ENCODE assay signal across 14 cellular contexts in the genomic region with DNA sequence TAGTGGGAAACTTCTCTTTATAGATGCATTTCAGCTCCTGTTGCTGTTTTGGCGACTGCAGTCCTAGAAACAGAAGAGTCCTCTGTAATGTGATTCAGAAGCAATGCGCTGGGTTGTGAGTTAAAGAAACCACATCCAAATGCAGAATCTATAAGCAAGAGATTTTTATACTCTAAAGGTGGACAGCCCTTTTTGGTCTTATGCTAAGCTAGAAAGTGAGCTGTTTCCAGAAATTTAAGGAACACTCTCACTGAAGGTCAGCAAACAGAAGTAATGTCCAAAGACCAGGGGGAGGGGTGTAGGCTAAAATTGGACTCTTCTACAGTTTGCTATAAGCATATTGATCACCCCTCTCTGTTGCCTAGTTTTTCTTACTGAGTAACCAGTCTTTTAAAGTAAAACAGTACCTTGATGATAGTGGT. TPM values are rescaled to one million over a fixed set of nuclear protein-coding genes. Genes with fewer than 3 reads are reported as not detected.
DNase-seq lines count a peak whose midpoint lies in the region; ATAC-seq and TF ChIP-seq lines count a peak whose summit lies in the region.
"Had no signal": no experiment of that assay in that cellular context is flagged by ENCODE, and none has a peak within 500 bp of the region (broad histone marks: within the 10 kb centered on the region; RNA-seq: fewer than 3 reads in every experiment).

No MANE protein-coding gene starts in this region.

- no peak for TF ChIP-seq POLR2A in esophagus squamous epithelium (IDR thresholded peaks at IDR 0.05)
- TF ChIP-seq POLR2A in gastrocnemius medialis (IDR thresholded peaks at IDR 0.05), result no peak

- H3K4me1 Mint-ChIP-seq in CD8-positive, alpha-beta memory T cell, result peaks cover 84 to 94% (median 94%) of the 10 kb centered on the region in 3 donors
- H3K4me1 Mint-ChIP-seq in chondrocyte (ENCODE audit: low read depth), result peaks cover 29% of the 10 kb centered on the region

- peak overlapping the region in 1 of 7 donors; percentile 6 for H3K4me3 Mint-ChIP-seq in CD8-positive, alpha-beta memory T cell
- no peak overlapping the region for H3K4me3 Mint-ChIP-seq in chondrocyte (ENCODE audit: unreplicated experiment)

- CTCF ChIA-PET in CD8-positive, alpha-beta memory T cell (lab: Charles Lee), result interaction anchor here (1.3 to 6.0 kb wide), 3 partner anchors 9 to 31 kb away, joined by 3 to 45 read pairs (median 5); a partner anchor contains a TSS

- H3K9me3 Mint-ChIP-seq in CD8-positive, alpha-beta memory T cell, result no peaks in the 10 kb centered on the region
- no peaks in the 10 kb centered on the region for H3K9me3 Mint-ChIP-seq in chondrocyte (ENCODE audit: low read depth)

- in situ Hi-C loops in SK-MEL-5 (cut with HindIII; ENCODE audit: low pct_unique_long_range_greater_than_20kb, low sequenced_read_pairs) (no loop called here), gastrocnemius medialis (cut with MboI; ENCODE audit: low sequenced_read_pairs in 4 of 4) (no loop called here)

- no peak overlapping the region for H3K4me3 ChIP-seq in CD8-positive, alpha-beta memory T cell (ENCODE audit: low read length)
- H3K4me3 ChIP-seq in esophagus squamous epithelium, result no peak overlapping the region
- no peak overlapping the region for H3K4me3 ChIP-seq in gastrocnemius medialis
- H3K4me3 ChIP-seq: coronary artery had no signal

- no peaks in the 10 kb centered on the region for H3K27me3 ChIP-seq in CD8-positive, alpha-beta memory T cell (ENCODE audit: insufficient read depth, low read length, poor library complexity, severe bottlenecking)
- H3K27me3 ChIP-seq in esophagus squamous epithelium (no peaks in the 10 kb centered on the region), gastrocnemius medialis (no peaks in the 10 kb centered on the region)

- POLR2A ChIA-PET in CD8-positive, alpha-beta memory T cell (lab: Charles Lee), result interaction anchor here (0.6 to 3.7 kb wide), 3 partner anchors 31 to 1598 kb away, joined by 3 to 53 read pairs (median 4); a partner anchor contains a TSS

- H3K36me3 Mint-ChIP-seq in CD8-positive, alpha-beta memory T cell, result peaks cover 0 to under 1% (median 0%) of the 10 kb centered on the region in 3 donors
- H3K36me3 Mint-ChIP-seq in chondrocyte (ENCODE audit: low read depth), result no peaks in the 10 kb centered on the region

- TF ChIP-seq CTCF in esophagus squamous epithelium (IDR thresholded peaks at IDR 0.05) (no peak), gastrocnemius medialis (IDR thresholded peaks at IDR 0.05 in 4 of 5, conservative IDR thresholded peaks at IDR 0.05 in 1 of 5) (no peak), chondrocyte (IDR thresholded peaks at IDR 0.05) (no peak)

- 59 to 61% methylated on average over 2 of the region's 2 CpGs for WGBS in esophagus squamous epithelium, 2 donors

- peak overlapping the region; percentile 83 to 97 (median 90) for H3K27ac Mint-ChIP-seq in CD8-positive, alpha-beta memory T cell
- no peak overlapping the region for H3K27ac Mint-ChIP-seq in chondrocyte (ENCODE audit: unreplicated experiment)

- no peaks in the 10 kb centered on the region for H3K9me3 ChIP-seq in CD8-positive, alpha-beta memory T cell (ENCODE audit: low read length)
- H3K9me3 ChIP-seq in esophagus squamous epithelium (no peaks in the 10 kb centered on the region), gastrocnemius medialis (no peaks in the 10 kb centered on the region)

- no peak for DNase-seq in CD8-positive, alpha-beta memory T cell
- DNase-seq in SK-MEL-5 (ENCODE audit: low read depth, low spot score) (peak; percentile 39), esophagus squamous epithelium (lab: John Stamatoyannopoulos, UW) (no peak), gastrocnemius medialis (no peak), chondrocyte (ENCODE audit: low spot score) (no peak)
- DNase-seq: activated effector memory CD4-positive, alpha-beta T cell treated with Interleukin-2 at 50 U/mL for 16 hours; EL; foreskin fibroblast; left cardiac atrium; Right ventricle myocardium superior had no signal

- intact Hi-C loops in esophagus squamous epithelium (cut with DNase I), result no loop called here
- intact Hi-C loops in gastrocnemius medialis (cut with DNase I; ENCODE audit: low total_unique reads), result no loop called here

- peaks cover 72% of the 10 kb centered on the region for H3K4me1 ChIP-seq in CD8-positive, alpha-beta memory T cell (ENCODE audit: insufficient read depth, low read length)
- H3K4me1 ChIP-seq in esophagus squamous epithelium (peaks cover 4 to 65% (median 12%) of the 10 kb centered on the region in 3 donors), gastrocnemius medialis (peaks cover 75 to 77% of the 10 kb centered on the region in 2 donors)

- H3K36me3 ChIP-seq in CD8-positive, alpha-beta memory T cell (ENCODE audit: insufficient read depth, low read length), result no peaks in the 10 kb centered on the region
- H3K36me3 ChIP-seq in esophagus squamous epithelium (peaks cover 0 to 1% (median 0%) of the 10 kb centered on the region in 3 donors), gastrocnemius medialis (peaks cover 0 to 1% of the 10 kb centered on the region in 2 donors)

- ATAC-seq in gastrocnemius medialis (no peak), HG03280 (IDR thresholded peaks at IDR 0.05; ENCODE audit: unreplicated experiment) (no peak), SK-N-SH treated with all-trans-retinoic acid at 6 μM for 48 hours (no peak)
- ATAC-seq: left cardiac atrium had no signal

- H3K27me3 Mint-ChIP-seq in CD8-positive, alpha-beta memory T cell, result no peaks in the 10 kb centered on the region
- no peaks in the 10 kb centered on the region for H3K27me3 Mint-ChIP-seq in chondrocyte (ENCODE audit: low read depth)

- H3K27ac ChIP-seq in CD8-positive, alpha-beta memory T cell (ENCODE audit: low read depth, low read length), result no peak overlapping the region
- H3K27ac ChIP-seq in esophagus squamous epithelium (peak overlapping the region in 3 of 4 donors; percentile 59 to 65 (median 59)), gastrocnemius medialis (peak overlapping the region; percentile 74 to 78 (median 77))
- H3K27ac ChIP-seq: VCaP had no signal

TF ChIP-seq in SK-N-SH treated with all-trans-retinoic acid at 6 μM for 48 hours, 23 proteins besides CTCF, POLR2A, EP300 and RAD21:
- TF ChIP-seq RARB (CRISPR knock-in tag; IDR thresholded peaks at IDR 0.05) (no peak), ARNTL (CRISPR knock-in tag; IDR thresholded peaks at IDR 0.05; ENCODE audit: borderline replicate concordance, low read depth) (no peak), GLIS3 (CRISPR knock-in tag; IDR thresholded peaks at IDR 0.05) (no peak), ZFP30 (CRISPR knock-in tag; IDR thresholded peaks at IDR 0.05) (no peak), ZNF70 (CRISPR knock-in tag; IDR thresholded peaks at IDR 0.05) (no peak)
- TF ChIP-seq, protein P1, sequence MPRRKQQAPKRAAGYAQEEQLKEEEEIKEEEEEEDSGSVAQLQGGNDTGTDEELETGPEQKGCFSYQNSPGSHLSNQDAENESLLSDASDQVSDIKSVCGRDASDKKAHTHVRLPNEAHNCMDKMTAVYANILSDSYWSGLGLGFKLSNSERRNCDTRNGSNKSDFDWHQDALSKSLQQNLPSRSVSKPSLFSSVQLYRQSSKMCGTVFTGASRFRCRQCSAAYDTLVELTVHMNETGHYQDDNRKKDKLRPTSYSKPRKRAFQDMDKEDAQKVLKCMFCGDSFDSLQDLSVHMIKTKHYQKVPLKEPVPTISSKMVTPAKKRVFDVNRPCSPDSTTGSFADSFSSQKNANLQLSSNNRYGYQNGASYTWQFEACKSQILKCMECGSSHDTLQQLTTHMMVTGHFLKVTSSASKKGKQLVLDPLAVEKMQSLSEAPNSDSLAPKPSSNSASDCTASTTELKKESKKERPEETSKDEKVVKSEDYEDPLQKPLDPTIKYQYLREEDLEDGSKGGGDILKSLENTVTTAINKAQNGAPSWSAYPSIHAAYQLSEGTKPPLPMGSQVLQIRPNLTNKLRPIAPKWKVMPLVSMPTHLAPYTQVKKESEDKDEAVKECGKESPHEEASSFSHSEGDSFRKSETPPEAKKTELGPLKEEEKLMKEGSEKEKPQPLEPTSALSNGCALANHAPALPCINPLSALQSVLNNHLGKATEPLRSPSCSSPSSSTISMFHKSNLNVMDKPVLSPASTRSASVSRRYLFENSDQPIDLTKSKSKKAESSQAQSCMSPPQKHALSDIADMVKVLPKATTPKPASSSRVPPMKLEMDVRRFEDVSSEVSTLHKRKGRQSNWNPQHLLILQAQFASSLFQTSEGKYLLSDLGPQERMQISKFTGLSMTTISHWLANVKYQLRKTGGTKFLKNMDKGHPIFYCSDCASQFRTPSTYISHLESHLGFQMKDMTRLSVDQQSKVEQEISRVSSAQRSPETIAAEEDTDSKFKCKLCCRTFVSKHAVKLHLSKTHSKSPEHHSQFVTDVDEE (CRISPR knock-in tag; IDR thresholded peaks at IDR 0.05), result no peak
- TF ChIP-seq, protein P2, sequence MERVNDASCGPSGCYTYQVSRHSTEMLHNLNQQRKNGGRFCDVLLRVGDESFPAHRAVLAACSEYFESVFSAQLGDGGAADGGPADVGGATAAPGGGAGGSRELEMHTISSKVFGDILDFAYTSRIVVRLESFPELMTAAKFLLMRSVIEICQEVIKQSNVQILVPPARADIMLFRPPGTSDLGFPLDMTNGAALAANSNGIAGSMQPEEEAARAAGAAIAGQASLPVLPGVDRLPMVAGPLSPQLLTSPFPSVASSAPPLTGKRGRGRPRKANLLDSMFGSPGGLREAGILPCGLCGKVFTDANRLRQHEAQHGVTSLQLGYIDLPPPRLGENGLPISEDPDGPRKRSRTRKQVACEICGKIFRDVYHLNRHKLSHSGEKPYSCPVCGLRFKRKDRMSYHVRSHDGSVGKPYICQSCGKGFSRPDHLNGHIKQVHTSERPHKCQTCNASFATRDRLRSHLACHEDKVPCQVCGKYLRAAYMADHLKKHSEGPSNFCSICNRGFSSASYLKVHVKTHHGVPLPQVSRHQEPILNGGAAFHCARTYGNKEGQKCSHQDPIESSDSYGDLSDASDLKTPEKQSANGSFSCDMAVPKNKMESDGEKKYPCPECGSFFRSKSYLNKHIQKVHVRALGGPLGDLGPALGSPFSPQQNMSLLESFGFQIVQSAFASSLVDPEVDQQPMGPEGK (CRISPR knock-in tag; IDR thresholded peaks at IDR 0.05; ENCODE audit: borderline replicate concordance), result no peak

RNA-seq across cellular contexts. Expression of a gene that starts 30.7 kb away (rescaled TPM):
- 10 to 100 TPM; 23.7 to 25.4 TPM for total RNA-seq in CD8-positive, alpha-beta memory T cell
- polyA plus RNA-seq in CD8-positive, alpha-beta memory T cell, result 8.0 TPM
- total RNA-seq in SK-MEL-5 (2014; rRNA removed; shearing (Covaris generic)), result 90.7 and 101 TPM in 2 replicates
- 75.5 and 84.1 TPM in 2 replicates for polyA plus RNA-seq in SK-MEL-5 (2015; cell fraction: cytosol; rRNA removed)
- polyA plus RNA-seq in SK-MEL-5 (2015; cell fraction: nucleus; rRNA removed), result 58.0 and 67.2 TPM in 2 replicates
- total RNA-seq in esophagus squamous epithelium (1 to 10 TPM; 1.4 to 7.4 (median 4.9) TPM), gastrocnemius medialis (1 to 10 TPM; 2.9 to 7.0 (median 5.9) TPM), chondrocyte (1.4 to 4.1 TPM (median 3.6 TPM) in 3 replicates)
